In genomic region chr1:19209439-19209989, GRCh38 we compare ENCODE assay signal across 8 cellular contexts. TPM values are rescaled to one million over a fixed set of nuclear protein-coding genes. Genes with fewer than 3 reads are reported as not detected.
DNase-seq lines count a peak whose midpoint lies in the region; ATAC-seq, FAIRE-seq and TF ChIP-seq lines count a peak whose summit lies in the region.

No MANE protein-coding gene starts in this region.

- H3K4me3 ChIP-seq in LNCaP clone FGC (ENCODE audit: low read depth, low read length), result peak overlapping the region; percentile 81
- peak overlapping the region; percentile 79 to 94 for H3K4me3 ChIP-seq in foreskin fibroblast (ENCODE audit: low read depth in 1 of 2, low read length in 2 of 2)
- H3K4me3 ChIP-seq in neuron (ENCODE audit: low read length), result peak overlapping the region; percentile 93
- H3K4me3 ChIP-seq in tibial nerve, result peak overlapping the region; percentile 64 to 86 (median 76)

- TF ChIP-seq POLR2A in GM12891 (IDR thresholded peaks at IDR 0.05; ENCODE audit: low read depth, low read length), result no peak; the same call in 1 of the 2 replicates
- no peak for TF ChIP-seq POLR2A in tibial nerve (IDR thresholded peaks at IDR 0.05)

- H3K9me3 Mint-ChIP-seq in activated T-cell treated with anti-CD3 and anti-CD28 coated beads, Interleukin-2, amount 50 U/mL, for 4 hours, result no peaks in the 10 kb centered on the region

- H3K27me3 Mint-ChIP-seq in activated T-cell treated with anti-CD3 and anti-CD28 coated beads, Interleukin-2, amount 50 U/mL, for 4 hours (ENCODE audit: low read depth), result no peaks in the 10 kb centered on the region

- peak; percentile 43 for ATAC-seq in GM21786 (IDR thresholded peaks at IDR 0.05; ENCODE audit: unreplicated experiment)
- peak; percentile 58 to 63 for ATAC-seq in activated T-cell treated with anti-CD3 and anti-CD28 coated beads, Interleukin-2, amount 50 U/mL, for 4 hours

- peak overlapping the region; percentile 43 for H2AFZ ChIP-seq in neuron (ENCODE audit: low read depth, low read length)

- H3K4me1 Mint-ChIP-seq in activated T-cell treated with anti-CD3 and anti-CD28 coated beads, Interleukin-2, amount 50 U/mL, for 4 hours (ENCODE audit: low read depth), result peaks cover 84% of the 10 kb centered on the region

- no peak for TF ChIP-seq CTCF in LNCaP clone FGC (IDR thresholded peaks at IDR 0.05; ENCODE audit: control insufficient read depth, extremely low read depth, insufficient read depth)
- TF ChIP-seq CTCF in foreskin fibroblast (IDR thresholded peaks at IDR 0.05; ENCODE audit: low read depth, low read length), result no peak
- TF ChIP-seq CTCF in tibial nerve (IDR thresholded peaks at IDR 0.05), result no peak

- 0 to 2% methylated on average over 28 of the region's 28 CpGs for WGBS in tibial nerve, 2 donors

- FAIRE-seq in GM12891 (lab: Jason Lieb, UNC), result no peak

- peak overlapping the region; percentile 97 for H3K4me3 Mint-ChIP-seq in activated T-cell treated with anti-CD3 and anti-CD28 coated beads, Interleukin-2, amount 50 U/mL, for 4 hours

- H3K36me3 ChIP-seq in neuron (ENCODE audit: insufficient read depth, low read length), result peaks cover 12% of the 10 kb centered on the region
- H3K36me3 ChIP-seq in tibial nerve, result no peaks in the 10 kb centered on the region

- peaks cover 37% of the 10 kb centered on the region for H3K4me1 ChIP-seq in neuron (ENCODE audit: insufficient read depth, low read length)
- peaks cover 3 to 76% (median 34%) of the 10 kb centered on the region in 4 donors for H3K4me1 ChIP-seq in tibial nerve

- no peaks in the 10 kb centered on the region for H3K27me3 ChIP-seq in neuron (ENCODE audit: insufficient read depth, low read length)
- H3K27me3 ChIP-seq in tibial nerve, result no peaks in the 10 kb centered on the region

- no peak for TF ChIP-seq EP300 in tibial nerve (IDR thresholded peaks at IDR 0.05)

- peaks cover 19% of the 10 kb centered on the region for H3K36me3 Mint-ChIP-seq in activated T-cell treated with anti-CD3 and anti-CD28 coated beads, Interleukin-2, amount 50 U/mL, for 4 hours (ENCODE audit: insufficient read depth)

- DNase-seq in GM12891 (ENCODE audit: insufficient read length, low spot score) (no peak), LNCaP clone FGC (ENCODE audit: low read depth) (no peak), foreskin fibroblast (peak; percentile 52 to 76), tibial nerve (ENCODE audit: low spot score in 2 of 2) (peak; percentile 18 to 24), OCI-M2 (lab: John Stamatoyannopoulos, UW; ENCODE audit: unreplicated experiment) (no peak)
- DNase-seq in activated T-cell treated with anti-CD3 and anti-CD28 coated beads, Interleukin-2, amount 50 U/mL, for 4 hours, result peak; percentile 23

- H3K9me3 ChIP-seq in neuron (ENCODE audit: low read length), result no peaks in the 10 kb centered on the region
- H3K9me3 ChIP-seq in tibial nerve, result no peaks in the 10 kb centered on the region

- peak overlapping the region; percentile 94 to 96 (median 94) for H3K27ac ChIP-seq in tibial nerve

TF ChIP-seq in GM12891, 5 proteins besides CTCF, POLR2A, EP300 and RAD21:
- no peak for TF ChIP-seq SPI1 (IDR thresholded peaks at IDR 0.05; ENCODE audit: low read depth, low read length)
- peak; percentile 69 for TF ChIP-seq POU2F2 (IDR thresholded peaks at IDR 0.05; ENCODE audit: low read depth, low read length)
- peak; percentile 60; the same call in 1 of the 2 replicates for TF ChIP-seq TAF1 (IDR thresholded peaks at IDR 0.05; ENCODE audit: low read depth, low read length)

RNA-seq across cellular contexts. Expression of gene UBR4, which starts 0.6 kb away (rescaled TPM):
- polyA plus RNA-seq in GM12891 (2012; ENCODE audit: low read depth, missing spikeins), result 78.6 TPM
- total RNA-seq in activated T-cell treated with anti-CD3 and anti-CD28 coated beads, Interleukin-2, amount 50 U/mL, for 4 hours, result 100 to 1,000 TPM; 102 to 123 (median 108) TPM
- total RNA-seq in tibial nerve, result 100 to 1,000 TPM; 107 to 190 (median 142) TPM

RNA-seq across cellular contexts. Expression of gene EMC1, which starts 41.8 kb away (rescaled TPM):
- polyA plus RNA-seq in GM12891 (2012; ENCODE audit: low read depth, missing spikeins), result 16.5 TPM
- 10 to 100 TPM; 74.8 to 79.6 (median 77.0) TPM for total RNA-seq in activated T-cell treated with anti-CD3 and anti-CD28 coated beads, Interleukin-2, amount 50 U/mL, for 4 hours
- total RNA-seq in tibial nerve, result 10 to 100 TPM; 25.6 to 46.8 (median 39.1) TPM

RNA-seq across cellular contexts. Expression of gene MRTO4, which starts 42.1 kb away (rescaled TPM):
- polyA plus RNA-seq in GM12891 (2012; ENCODE audit: low read depth, missing spikeins), result 31.5 TPM
- 100 to 1,000 TPM; 199 to 231 (median 207) TPM for total RNA-seq in activated T-cell treated with anti-CD3 and anti-CD28 coated beads, Interleukin-2, amount 50 U/mL, for 4 hours
- 10 to 100 TPM; 16.4 to 33.0 (median 19.5) TPM for total RNA-seq in tibial nerve

Comparison
In these comparisons a context has a peak if more than half of its experiments do, and no peak if none do; other contexts are left out.
1. DNase-seq: peak in activated T-cell treated with anti-CD3 and anti-CD28 coated beads, Interleukin-2, amount 50 U/mL, for 4 hours (single experiment), foreskin fibroblast (2 of 2) and tibial nerve (2 of 2); none in GM12891 (single experiment), LNCaP clone FGC (single experiment) and OCI-M2 (single experiment).
2. RNA of gene MRTO4, which starts 42.1 kb away (total RNA-seq): 199 to 231 TPM in activated T-cell treated with anti-CD3 and anti-CD28 coated beads, Interleukin-2, amount 50 U/mL, for 4 hours; 16.4 to 33.0 TPM in tibial nerve; every median in the first group is over 4 times any median in the second.
3. Peak in every context shown above with its lines, with median percentiles within 50 percentile points of each other: H3K4me3 ChIP-seq.